19 cellular contexts compared by ENCODE assay signal in genomic region chr3:172166261-172166660, GRCh38.
"Had no signal": no experiment of that assay in that cellular context is flagged by ENCODE, and none has a peak within 500 bp of the region (broad histone marks: within the 10 kb centered on the region; RNA-seq: fewer than 3 reads in every experiment).

No MANE protein-coding gene starts in this region.

- H3K4me3 ChIP-seq: esophagus squamous epithelium, gastroesophageal sphincter, ovary, tibial artery, upper lobe of right lung had no signal

- H3K27ac Mint-ChIP-seq: progenitor cell of endocrine pancreas; stimulated activated effector memory CD8-positive, alpha-beta T cell treated with anti-CD3 and anti-CD28 coated beads, Interleukin-12 subunit alpha, Interleukin-12 subunit beta, amount 100 ng/mL, for 72 hours had no signal

- H3K27me3 Mint-ChIP-seq: central memory CD8-positive, alpha-beta T cell; naive thymus-derived CD4-positive, alpha-beta T cell; progenitor cell of endocrine pancreas had no signal

- H3K4me3 Mint-ChIP-seq: central memory CD8-positive, alpha-beta T cell; naive thymus-derived CD4-positive, alpha-beta T cell; stimulated activated effector memory CD8-positive, alpha-beta T cell treated with anti-CD3 and anti-CD28 coated beads, Interleukin-12 subunit alpha, Interleukin-12 subunit beta, amount 100 ng/mL, for 72 hours had no signal

- H3K9me3 ChIP-seq: esophagus squamous epithelium, gastroesophageal sphincter, neutrophil, ovary, tibial artery, upper lobe of right lung had no signal

- H3K36me3 ChIP-seq: esophagus squamous epithelium, gastroesophageal sphincter, ovary, tibial artery, upper lobe of right lung had no signal

- ATAC-seq: gastroesophageal sphincter; left ventricle myocardium superior; naive thymus-derived CD4-positive, alpha-beta T cell; right cardiac atrium; stimulated activated effector memory CD8-positive, alpha-beta T cell treated with anti-CD3 and anti-CD28 coated beads, Interleukin-12 subunit alpha, Interleukin-12 subunit beta, amount 100 ng/mL, for 72 hours; stimulated activated naive CD8-positive, alpha-beta T cell treated with anti-CD3 and anti-CD28 coated beads, Interleukin-15, Interleukin-2, amounts not matched to agents 100 U/mL and 50 U/mL, for 24 hours; upper lobe of right lung had no signal

- H3K27me3 ChIP-seq: esophagus squamous epithelium, gastroesophageal sphincter, neutrophil, ovary, tibial artery, upper lobe of right lung had no signal

- FAIRE-seq: kidney had no signal

- H3K9me3 Mint-ChIP-seq: central memory CD8-positive, alpha-beta T cell; naive thymus-derived CD4-positive, alpha-beta T cell; stimulated activated effector memory CD8-positive, alpha-beta T cell treated with anti-CD3 and anti-CD28 coated beads, Interleukin-12 subunit alpha, Interleukin-12 subunit beta, amount 100 ng/mL, for 72 hours had no signal

- H3K36me3 Mint-ChIP-seq: stimulated activated effector memory CD8-positive, alpha-beta T cell treated with anti-CD3 and anti-CD28 coated beads, Interleukin-12 subunit alpha, Interleukin-12 subunit beta, amount 100 ng/mL, for 72 hours had no signal

- DNase-seq: esophagus squamous epithelium; foreskin fibroblast; glutamatergic neuron; kidney; left colon; left ventricle myocardium superior; naive thymus-derived CD4-positive, alpha-beta T cell; ovary; right cardiac atrium; stimulated activated CD4-positive, alpha-beta T cell treated with anti-CD3 and anti-CD28 coated beads, Interleukin-4, amount 100 ng/mL, for 1 hour; stimulated activated CD8-positive, alpha-beta memory T cell treated with anti-CD3 and anti-CD28 coated beads, Interleukin-4, amount 100 ng/mL, for 48 hours; stimulated activated naive CD8-positive, alpha-beta T cell treated with anti-CD3 and anti-CD28 coated beads, Interleukin-15, Interleukin-2, amounts not matched to agents 100 U/mL and 50 U/mL, for 24 hours; tibial artery; upper lobe of right lung had no signal

- H3K27ac ChIP-seq: esophagus squamous epithelium, gastroesophageal sphincter, neutrophil, ovary, tibial artery, upper lobe of right lung had no signal
